In genomic region chr2:119222863-119223520, GRCh38 we compare ENCODE assay signal across 9 cellular contexts. TPM values are rescaled to one million over a fixed set of nuclear protein-coding genes. Genes with fewer than 3 reads are reported as not detected.
A peak's percentile ranks its signal among the peaks of the same experiment; 100 is the strongest.
DNase-seq lines count a peak whose midpoint lies in the region; ATAC-seq, FAIRE-seq and TF ChIP-seq lines count a peak whose summit lies in the region.
"Had no signal": no experiment of that assay in that cellular context is flagged by ENCODE, and none has a peak within 500 bp of the region (broad histone marks: within the 10 kb centered on the region; RNA-seq: fewer than 3 reads in every experiment).

No MANE protein-coding gene starts in this region.

- peak overlapping the region in 1 of 2 experiments; percentile 32 for H3K4ac ChIP-seq in mesenchymal stem cell (ENCODE audit: low read depth in 1 of 2, low read length in 2 of 2)

- no peaks in the 10 kb centered on the region for H3K27me3 ChIP-seq in bronchial epithelial cell (ENCODE audit: control insufficient read depth, insufficient read depth, low read length)
- H3K27me3 ChIP-seq in mesenchymal stem cell (ENCODE audit: control insufficient read depth in 1 of 2, insufficient read depth in 1 of 2, low read length in 2 of 2): no peaks in the 10 kb centered on the region
- peaks cover 0 to 10% of the 10 kb centered on the region in 2 donors for H3K27me3 ChIP-seq in tibial nerve

- H3K9ac ChIP-seq in mesenchymal stem cell (ENCODE audit: low read length): peak overlapping the region; percentile 83

- WGBS in mesenchymal stem cell: 69% methylated on average over 22 of the region's 22 CpGs
- WGBS in tibial nerve, 2 donors: 73 to 78% methylated on average over 20 to 22 of the region's 22 CpGs

- TF ChIP-seq EP300 in tibial nerve (IDR thresholded peaks at IDR 0.05): no peak

- no peak overlapping the region for H3K27ac Mint-ChIP-seq in activated CD8-positive, alpha-beta T cell treated with anti-CD3 and anti-CD28 coated beads, Interleukin-2, amount 10 ng/mL, durations not matched to agents 7 days and 5 days
- no peak overlapping the region for H3K27ac Mint-ChIP-seq in activated CD8-positive, alpha-beta T cell treated with anti-CD3 and anti-CD28 coated beads for 36 hours
- H3K27ac Mint-ChIP-seq: activated CD4-positive, alpha-beta T cell treated with anti-CD3 and anti-CD28 coated beads, Interleukin-2, amount 10 ng/mL, durations not matched to agents 24 days and 14 days had no signal

- FAIRE-seq in bronchial epithelial cell (lab: Jason Lieb, UNC): no peak

- peak overlapping the region; percentile 97 for H3K4me2 ChIP-seq in mesenchymal stem cell (ENCODE audit: low read length, poor library complexity, severe bottlenecking)

- H3K14ac ChIP-seq in mesenchymal stem cell (ENCODE audit: low read length in 2 of 2): no peak overlapping the region

- peak overlapping the region; percentile 52 for H4K8ac ChIP-seq in mesenchymal stem cell (ENCODE audit: low read length)

- H2AFZ ChIP-seq in mesenchymal stem cell (ENCODE audit: low read depth, low read length): peak overlapping the region; percentile 42

- H3K27me3 Mint-ChIP-seq in activated CD8-positive, alpha-beta T cell treated with anti-CD3 and anti-CD28 coated beads, Interleukin-2, amount 10 ng/mL, durations not matched to agents 7 days and 5 days (ENCODE audit: low read depth): peaks cover 32% of the 10 kb centered on the region
- peaks cover 30% of the 10 kb centered on the region for H3K27me3 Mint-ChIP-seq in activated CD8-positive, alpha-beta T cell treated with anti-CD3 and anti-CD28 coated beads for 36 hours

- peak overlapping the region in 1 of 2 experiments; percentile 57 for H2BK12ac ChIP-seq in mesenchymal stem cell (ENCODE audit: low read length in 2 of 2)

- ATAC-seq in activated CD8-positive, alpha-beta T cell treated with anti-CD3 and anti-CD28 coated beads, Interleukin-2, amount 10 ng/mL, durations not matched to agents 7 days and 5 days: no peak
- no peak for ATAC-seq in activated CD8-positive, alpha-beta T cell treated with anti-CD3 and anti-CD28 coated beads for 36 hours
- no peak for ATAC-seq in activated CD4-positive, CD25-positive, alpha-beta regulatory T cell treated with anti-CD3 and anti-CD28 coated beads, Interleukin-2, amount 50 U/mL, for 24 hours
- no peak for ATAC-seq in GM21723 (IDR thresholded peaks at IDR 0.05; ENCODE audit: unreplicated experiment)

- H2BK15ac ChIP-seq in mesenchymal stem cell (ENCODE audit: low read depth, poor library complexity, severe bottlenecking): peak overlapping the region; percentile 44

- H2BK120ac ChIP-seq in mesenchymal stem cell (ENCODE audit: low read depth, low read length): no peak overlapping the region

- H2AK5ac ChIP-seq in mesenchymal stem cell (ENCODE audit: low read length, severe bottlenecking): peak overlapping the region; percentile 50

- H4K91ac ChIP-seq in mesenchymal stem cell (ENCODE audit: low read length): peak overlapping the region; percentile 79

- no peak for TF ChIP-seq CTCF in activated CD8-positive, alpha-beta T cell treated with anti-CD3 and anti-CD28 coated beads for 36 hours (IDR thresholded peaks at IDR 0.05)
- TF ChIP-seq CTCF in bronchial epithelial cell (IDR thresholded peaks at IDR 0.05; ENCODE audit: insufficient read depth, low read length, severe bottlenecking) (no peak), tibial nerve (IDR thresholded peaks at IDR 0.05) (no peak)

- peaks cover 33% of the 10 kb centered on the region for H3K79me1 ChIP-seq in mesenchymal stem cell (replicated peaks; ENCODE audit: low read length, poor library complexity, severe bottlenecking)

- H3K9me3 ChIP-seq in mesenchymal stem cell (ENCODE audit: control insufficient read depth, low read length) (no peaks in the 10 kb centered on the region), tibial nerve (no peaks in the 10 kb centered on the region)

- H3K36me3 ChIP-seq in bronchial epithelial cell (ENCODE audit: control insufficient read depth, insufficient read depth, low read length): no peaks in the 10 kb centered on the region
- H3K36me3 ChIP-seq in mesenchymal stem cell (ENCODE audit: control insufficient read depth in 1 of 2, insufficient read depth in 2 of 2, low read depth in 1 of 2, low read length in 2 of 2): peaks cover 7 to 10% of the 10 kb centered on the region in 2 experiments
- no peaks in the 10 kb centered on the region for H3K36me3 ChIP-seq in tibial nerve

- H3K23ac ChIP-seq in mesenchymal stem cell (ENCODE audit: low read length in 2 of 2): no peak overlapping the region

- no peak for DNase-seq in activated CD8-positive, alpha-beta T cell treated with anti-CD3 and anti-CD28 coated beads, Interleukin-2, amount 10 ng/mL, durations not matched to agents 7 days and 5 days
- DNase-seq in activated CD8-positive, alpha-beta T cell treated with anti-CD3 and anti-CD28 coated beads for 36 hours: no peak
- DNase-seq in bronchial epithelial cell (ENCODE audit: low read depth) (no peak), mesenchymal stem cell (no peak), tibial nerve (ENCODE audit: low spot score in 2 of 2) (no peak)
- no peak for DNase-seq in activated CD8-positive, alpha-beta memory T cell treated with anti-CD3 and anti-CD28 coated beads, Interleukin-2, amount 50 U/mL, for 48 hours

- no peaks in the 10 kb centered on the region for H3K36me3 Mint-ChIP-seq in activated CD8-positive, alpha-beta T cell treated with anti-CD3 and anti-CD28 coated beads, Interleukin-2, amount 10 ng/mL, durations not matched to agents 7 days and 5 days (ENCODE audit: low read depth)
- no peaks in the 10 kb centered on the region for H3K36me3 Mint-ChIP-seq in activated CD8-positive, alpha-beta T cell treated with anti-CD3 and anti-CD28 coated beads for 36 hours (ENCODE audit: low read depth)

- no peak overlapping the region for H2BK5ac ChIP-seq in mesenchymal stem cell (ENCODE audit: low read depth, low read length, poor library complexity, severe bottlenecking)

- H3K4me3 ChIP-seq in bronchial epithelial cell (ENCODE audit: low read depth, low read length): peak overlapping the region; percentile 80
- H3K4me3 ChIP-seq in mesenchymal stem cell (ENCODE audit: insufficient read depth in 1 of 2, low read depth in 1 of 2, low read length in 2 of 2): peak overlapping the region; percentile 83 to 88
- H3K4me3 ChIP-seq in tibial nerve: peak overlapping the region; percentile 46 to 72 (median 60)

- CTCF ChIA-PET in activated CD8-positive, alpha-beta T cell treated with anti-CD3 and anti-CD28 coated beads, Interleukin-2, amount 10 ng/mL, durations not matched to agents 7 days and 5 days (lab: Charles Lee): no interaction called here
- CTCF ChIA-PET in activated CD8-positive, alpha-beta T cell treated with anti-CD3 and anti-CD28 coated beads for 36 hours (lab: Charles Lee): no interaction called here

- no peak for TF ChIP-seq POLR2A in tibial nerve (IDR thresholded peaks at IDR 0.05)

- peak overlapping the region in 1 of 2 experiments; percentile 78 for H3K18ac ChIP-seq in mesenchymal stem cell (ENCODE audit: low read depth in 1 of 2, low read length in 2 of 2)

- intact Hi-C loops in activated CD8-positive, alpha-beta T cell treated with anti-CD3 and anti-CD28 coated beads for 36 hours (cut with micrococcal nuclease): no loop called here

- H3K27ac ChIP-seq in mesenchymal stem cell (ENCODE audit: low read length, poor library complexity, severe bottlenecking): no peak overlapping the region
- H3K27ac ChIP-seq in tibial nerve: peak overlapping the region in 2 of 4 donors; percentile 59 to 65

- no peaks in the 10 kb centered on the region for H3K4me1 Mint-ChIP-seq in activated CD8-positive, alpha-beta T cell treated with anti-CD3 and anti-CD28 coated beads, Interleukin-2, amount 10 ng/mL, durations not matched to agents 7 days and 5 days (ENCODE audit: low read depth)
- H3K4me1 Mint-ChIP-seq in activated CD8-positive, alpha-beta T cell treated with anti-CD3 and anti-CD28 coated beads for 36 hours (ENCODE audit: low read depth): no peaks in the 10 kb centered on the region
- H3K4me1 Mint-ChIP-seq: activated CD4-positive, alpha-beta T cell treated with anti-CD3 and anti-CD28 coated beads, Interleukin-2, amount 10 ng/mL, durations not matched to agents 24 days and 14 days had no signal

- no peaks in the 10 kb centered on the region for H3K9me3 Mint-ChIP-seq in activated CD8-positive, alpha-beta T cell treated with anti-CD3 and anti-CD28 coated beads, Interleukin-2, amount 10 ng/mL, durations not matched to agents 7 days and 5 days (ENCODE audit: insufficient read depth)
- no peaks in the 10 kb centered on the region for H3K9me3 Mint-ChIP-seq in activated CD8-positive, alpha-beta T cell treated with anti-CD3 and anti-CD28 coated beads for 36 hours
- H3K9me3 Mint-ChIP-seq: activated CD4-positive, alpha-beta T cell treated with anti-CD3 and anti-CD28 coated beads, Interleukin-2, amount 10 ng/mL, durations not matched to agents 24 days and 14 days had no signal

- POLR2A ChIA-PET in activated CD8-positive, alpha-beta T cell treated with anti-CD3 and anti-CD28 coated beads, Interleukin-2, amount 10 ng/mL, durations not matched to agents 7 days and 5 days (lab: Charles Lee): no interaction called here
- POLR2A ChIA-PET in activated CD8-positive, alpha-beta T cell treated with anti-CD3 and anti-CD28 coated beads for 36 hours (lab: Charles Lee): no interaction called here

- peaks cover 46% of the 10 kb centered on the region for H3K4me1 ChIP-seq in mesenchymal stem cell (ENCODE audit: control insufficient read depth, insufficient read depth, low read depth, low read length)
- peaks cover 0 to 18% (median 9%) of the 10 kb centered on the region in 4 donors for H3K4me1 ChIP-seq in tibial nerve

- H3K4me3 Mint-ChIP-seq in activated CD8-positive, alpha-beta T cell treated with anti-CD3 and anti-CD28 coated beads, Interleukin-2, amount 10 ng/mL, durations not matched to agents 7 days and 5 days: peak overlapping the region; percentile 22
- H3K4me3 Mint-ChIP-seq in activated CD8-positive, alpha-beta T cell treated with anti-CD3 and anti-CD28 coated beads for 36 hours: no peak overlapping the region
- H3K4me3 Mint-ChIP-seq: activated CD4-positive, alpha-beta T cell treated with anti-CD3 and anti-CD28 coated beads, Interleukin-2, amount 10 ng/mL, durations not matched to agents 24 days and 14 days had no signal

RNA-seq across cellular contexts. Expression of gene STEAP3, which starts 0.6 kb away (rescaled TPM):
- total RNA-seq in activated CD8-positive, alpha-beta T cell treated with anti-CD3 and anti-CD28 coated beads, Interleukin-2, amount 10 ng/mL, durations not matched to agents 7 days and 5 days: under 1 TPM; 0.13 TPM
- total RNA-seq in activated CD8-positive, alpha-beta T cell treated with anti-CD3 and anti-CD28 coated beads for 36 hours: under 1 TPM; 0.18 to 0.34 TPM
- total RNA-seq in bronchial epithelial cell (8.1 and 11.8 TPM in 2 replicates), tibial nerve (10 to 100 TPM in 1 of 4 donors, 1 to 10 TPM in 3; 5.5 to 19.8 (median 8.1) TPM)
- 25.2 TPM for polyA plus RNA-seq in mesenchymal stem cell (2013, experiment 1 of 2)
- polyA plus RNA-seq in mesenchymal stem cell (2013, experiment 2 of 2): 25.9 TPM
